Comparison of ENCODE assay signal across 8 cellular contexts in genomic region chr12:89708793-89709156, GRCh38. TPM values are rescaled to one million over a fixed set of nuclear protein-coding genes. Genes with fewer than 3 reads are reported as not detected.
DNase-seq lines count a peak whose midpoint lies in the region; ATAC-seq and TF ChIP-seq lines count a peak whose summit lies in the region.

Gene ATP2B1 (minus strand): TSS chr12:89708838. CDS start chr12:89655886, 52,952 bp downstream.

- peaks cover 30% of the 10 kb centered on the region for H3K4me1 Mint-ChIP-seq in chondrocyte (ENCODE audit: low read depth)

- peak; percentile 63 for ATAC-seq in GM18867 (IDR thresholded peaks at IDR 0.05; ENCODE audit: unreplicated experiment)
- peak; percentile 57 for ATAC-seq in HG03097 (IDR thresholded peaks at IDR 0.05; ENCODE audit: low FRiP score, unreplicated experiment)

- TF ChIP-seq CTCF in AG04449 (IDR thresholded peaks at IDR 0.05; ENCODE audit: insufficient read depth, low read length, missing control alignments) (peak; percentile 40), chondrocyte (IDR thresholded peaks at IDR 0.05) (no peak)

- POLR2A ChIA-PET in AG04449 (lab: Yijun Ruan, JAX): interaction anchor here (0.9 to 2.5 kb wide), 10 partner anchors 13 to 1232 kb away, joined by 3 to 17 read pairs (median 3); no protein-coding TSS in a partner anchor

- DNase-seq in AG04449 (ENCODE audit: low read depth, low spot score) (no peak), NCI-H345 (lab: John Stamatoyannopoulos, UW) (peak; percentile 88), chondrocyte (ENCODE audit: low spot score) (peak; percentile 96), kidney tubule cell (ENCODE audit: low spot score) (peak; percentile 92)
- peak; percentile 64 to 67 for DNase-seq in activated CD4-positive, alpha-beta T cell treated with anti-CD3 and anti-CD28 coated beads for 24 hours (ENCODE audit: low read depth in 2 of 2)
- DNase-seq in stimulated activated CD4-positive, alpha-beta T cell treated with anti-CD3 and anti-CD28 coated beads, Interleukin-1b, Interleukin-23, amount 100 ng/mL, for 4 hours (ENCODE audit: low read depth in 2 of 2): peak; percentile 60 to 75

- CTCF ChIA-PET in AG04449 (lab: Yijun Ruan, JAX): interaction anchor here (1.0 to 1.7 kb wide), 7 partner anchors 9 to 322 kb away, joined by 3 to 6 read pairs (median 3); no protein-coding TSS in a partner anchor

- peak within 1 kb of the TSS; percentile 94 for H3K4me3 Mint-ChIP-seq in chondrocyte (ENCODE audit: unreplicated experiment)

- H3K9me3 Mint-ChIP-seq in chondrocyte (ENCODE audit: low read depth): no peaks in the 10 kb centered on the region

- H3K27me3 Mint-ChIP-seq in chondrocyte (ENCODE audit: low read depth): no peaks in the 10 kb centered on the region

- H3K4me3 ChIP-seq in AG04449 (ENCODE audit: low read depth, low read length): peak within 1 kb of the TSS; percentile 85

- H3K27ac Mint-ChIP-seq in chondrocyte (ENCODE audit: unreplicated experiment): peak within 1 kb of the TSS; percentile 92

- peaks cover 1% of the 10 kb centered on the region for H3K36me3 Mint-ChIP-seq in chondrocyte (ENCODE audit: low read depth)

RNA-seq across cellular contexts. Expression of gene ATP2B1, which starts in this region (rescaled TPM):
- total RNA-seq in chondrocyte: 47.4 to 55.2 TPM (median 49.7 TPM) in 3 replicates
